15 cellular contexts compared by ENCODE assay signal in genomic region chr11:108754901-108755625, GRCh38.
DNase-seq lines count a peak whose midpoint lies in the region; ATAC-seq and TF ChIP-seq lines count a peak whose summit lies in the region.
"Had no signal": no experiment of that assay in that cellular context is flagged by ENCODE, and none has a peak within 500 bp of the region (broad histone marks: within the 10 kb centered on the region; RNA-seq: fewer than 3 reads in every experiment).

No MANE protein-coding gene starts in this region.

- no peak overlapping the region for H2BK120ac ChIP-seq in H9 (ENCODE audit: low read depth, low read length, poor library complexity, severe bottlenecking)

- H3K27ac Mint-ChIP-seq in activated naive CD4-positive, alpha-beta T cell treated with anti-CD3 and anti-CD28 coated beads for 36 hours = no peak overlapping the region
- 0 out of 7 replicates have a peak overlapping the region, but pooled peaks of 1 of the 3 experiments have one; percentile 22 for H3K27ac Mint-ChIP-seq in H9
- no peak overlapping the region for H3K27ac Mint-ChIP-seq in activated CD8-positive, alpha-beta T cell treated with anti-CD3 and anti-CD28 coated beads for 36 hours

- POLR2A ChIA-PET in A673 (lab: Charles Lee; ENCODE audit: low non-redundant PET) = no interaction called here
- POLR2A ChIA-PET in activated CD8-positive, alpha-beta T cell treated with anti-CD3 and anti-CD28 coated beads for 36 hours (lab: Charles Lee) = no interaction called here

- H3K79me1 ChIP-seq in H9 (ENCODE audit: insufficient read depth, low read depth, low read length, poor library complexity, severe bottlenecking) = no peaks in the 10 kb centered on the region

- no peak overlapping the region for H3K27ac ChIP-seq in A673 (ENCODE audit: low read depth, low read length, poor library complexity, severe bottlenecking)
- H3K27ac ChIP-seq in mesodermal cell (ENCODE audit: low read depth, low read length, severe bottlenecking) = peak overlapping the region; percentile 13
- H3K27ac ChIP-seq in H9 (ENCODE audit: insufficient read length, low read depth, low read length) = no peak overlapping the region
- H3K27ac ChIP-seq: spleen had no signal

- H2AK5ac ChIP-seq in H9 (ENCODE audit: insufficient read length, low read length) = no peak overlapping the region

- no peak overlapping the region for H2AFZ ChIP-seq in H9 (ENCODE audit: low read length)

- no peak for ATAC-seq in activated CD8-positive, alpha-beta T cell treated with anti-CD3 and anti-CD28 coated beads for 36 hours
- ATAC-seq: activated CD4-positive, CD25-positive, alpha-beta regulatory T cell treated with anti-CD3 and anti-CD28 coated beads, Interleukin-2, amount 50 U/mL, for 24 hours; HCT116 had no signal

- no peak overlapping the region for H3K18ac ChIP-seq in H9 (ENCODE audit: insufficient read length, low read depth, low read length)

- H3K4me3 Mint-ChIP-seq in activated naive CD4-positive, alpha-beta T cell treated with anti-CD3 and anti-CD28 coated beads for 36 hours = no peak overlapping the region
- H3K4me3 Mint-ChIP-seq in H9 = no peak overlapping the region
- H3K4me3 Mint-ChIP-seq in activated CD8-positive, alpha-beta T cell treated with anti-CD3 and anti-CD28 coated beads for 36 hours = no peak overlapping the region
- H3K4me3 Mint-ChIP-seq: activated T-cell treated with anti-CD3 and anti-CD28 coated beads, Interleukin-2, amount 50 U/mL, for 72 hours had no signal

- H3K27me3 ChIP-seq in A673 (replicated peaks; ENCODE audit: insufficient read depth, low read depth, low read length, poor library complexity) (no peaks in the 10 kb centered on the region), H9 (ENCODE audit: insufficient read depth, low read length) (no peaks in the 10 kb centered on the region)
- H3K27me3 ChIP-seq: spleen had no signal

- peaks cover 43% of the 10 kb centered on the region for H3K4me1 Mint-ChIP-seq in activated naive CD4-positive, alpha-beta T cell treated with anti-CD3 and anti-CD28 coated beads for 36 hours (ENCODE audit: low read depth)
- H3K4me1 Mint-ChIP-seq in H9 = peaks cover 27 to 28% of the 10 kb centered on the region in 2 experiments
- H3K4me1 Mint-ChIP-seq in activated CD8-positive, alpha-beta T cell treated with anti-CD3 and anti-CD28 coated beads for 36 hours (ENCODE audit: low read depth) = peaks cover 46% of the 10 kb centered on the region

- no peaks in the 10 kb centered on the region for H3K27me3 Mint-ChIP-seq in activated naive CD4-positive, alpha-beta T cell treated with anti-CD3 and anti-CD28 coated beads for 36 hours (ENCODE audit: low read depth)
- no peaks in the 10 kb centered on the region for H3K27me3 Mint-ChIP-seq in H9 (ENCODE audit: low read depth)
- H3K27me3 Mint-ChIP-seq in activated CD8-positive, alpha-beta T cell treated with anti-CD3 and anti-CD28 coated beads for 36 hours = no peaks in the 10 kb centered on the region

- WGBS in mesodermal cell (ENCODE audit: insufficient coverage in 2 of 2), 2 experiments = 86 to 100% methylated on average over 1 of the region's 2 CpGs
- no CpG with 5 or more reads among the region's 2 CpGs for WGBS in H9 (ENCODE audit: extremely low coverage, insufficient read length, low lambda C conversion rate)

- no peak overlapping the region for H3T11ph ChIP-seq in H9 (ENCODE audit: low read length)

- no peak overlapping the region for H3K56ac ChIP-seq in H9 (ENCODE audit: insufficient read length, low read depth, low read length)

- H3K9ac ChIP-seq in H9 (ENCODE audit: extremely low read depth, insufficient read length, low read length) = no peak overlapping the region

- no peak overlapping the region for H3K4ac ChIP-seq in H9 (ENCODE audit: low read depth, low read length)

- peaks cover 49% of the 10 kb centered on the region for H3K4me1 ChIP-seq in A673 (ENCODE audit: insufficient read depth, low read length, poor library complexity, severe bottlenecking)
- H3K4me1 ChIP-seq in mesodermal cell (ENCODE audit: control insufficient read depth, insufficient read depth, low read length, poor library complexity, severe bottlenecking) = no peaks in the 10 kb centered on the region
- H3K4me1 ChIP-seq in H9 (ENCODE audit: insufficient read depth, low read length) = no peaks in the 10 kb centered on the region

- H3K14ac ChIP-seq in H9 (ENCODE audit: insufficient read depth, low read length) = no peak overlapping the region

- CTCF ChIA-PET in A673 (lab: Charles Lee) = interaction anchor here (0.6 kb wide), 1 partner anchor 20 kb away, joined by 3 read pairs; no protein-coding TSS in a partner anchor
- CTCF ChIA-PET in activated naive CD4-positive, alpha-beta T cell treated with anti-CD3 and anti-CD28 coated beads for 36 hours (lab: Charles Lee) = interaction anchor here (0.5 kb wide), 1 partner anchor 86 kb away, joined by 4 read pairs; no protein-coding TSS in a partner anchor
- CTCF ChIA-PET in activated CD8-positive, alpha-beta T cell treated with anti-CD3 and anti-CD28 coated beads for 36 hours (lab: Charles Lee) = interaction anchor here (0.7 to 1.6 kb wide), 3 partner anchors 20 to 116 kb away, joined by 3 to 4 read pairs (median 4); no protein-coding TSS in a partner anchor

- H3K36me3 Mint-ChIP-seq in activated naive CD4-positive, alpha-beta T cell treated with anti-CD3 and anti-CD28 coated beads for 36 hours (ENCODE audit: low read depth) = no peaks in the 10 kb centered on the region
- H3K36me3 Mint-ChIP-seq in H9 (ENCODE audit: insufficient read depth in 1 of 3, low read depth in 3 of 3) = no peaks in the 10 kb centered on the region
- peaks cover 12% of the 10 kb centered on the region for H3K36me3 Mint-ChIP-seq in activated CD8-positive, alpha-beta T cell treated with anti-CD3 and anti-CD28 coated beads for 36 hours (ENCODE audit: low read depth)

- no TSS peak for BruUV-seq in A673 (replicated peaks; lab: Mats Ljungman, UMichigan)

- H3K79me2 ChIP-seq in H9 (ENCODE audit: insufficient read depth, low read length) = no peaks in the 10 kb centered on the region; the same call in 1 of the 2 replicates

- H3K9me3 ChIP-seq in A673 (ENCODE audit: low read depth, low read length, poor library complexity, severe bottlenecking) (no peaks in the 10 kb centered on the region), mesodermal cell (ENCODE audit: control insufficient read depth, low read length) (no peaks in the 10 kb centered on the region), H9 (ENCODE audit: control insufficient read depth, low read depth, low read length) (no peaks in the 10 kb centered on the region)
- H3K9me3 ChIP-seq: spleen had no signal

- H4K91ac ChIP-seq in H9 (ENCODE audit: insufficient read length, low read depth, low read length) = no peak overlapping the region

- H4K8ac ChIP-seq in H9 (replicated peaks; ENCODE audit: insufficient read length, low read depth, low read length) = no peak overlapping the region

- no peak for TF ChIP-seq CTCF in A673 (conservative IDR thresholded peaks at IDR 0.05; ENCODE audit: low read depth, low read length)
- no peak for TF ChIP-seq CTCF in LNCaP clone FGC (IDR thresholded peaks at IDR 0.05; ENCODE audit: control insufficient read depth, extremely low read depth, insufficient read depth)
- no peak for TF ChIP-seq CTCF in H9 (conservative IDR thresholded peaks at IDR 0.05)
- TF ChIP-seq CTCF in activated CD8-positive, alpha-beta T cell treated with anti-CD3 and anti-CD28 coated beads for 36 hours (IDR thresholded peaks at IDR 0.05) = no peak

- no peak overlapping the region for H2BK15ac ChIP-seq in H9 (ENCODE audit: low read depth, low read length)

- intact Hi-C loops in A673 (cut with micrococcal nuclease; ENCODE audit: unreplicated experiment) = no loop called here
- intact Hi-C loops in activated naive CD4-positive, alpha-beta T cell treated with anti-CD3 and anti-CD28 coated beads for 36 hours (cut with micrococcal nuclease) = no loop called here
- intact Hi-C loops in activated CD8-positive, alpha-beta T cell treated with anti-CD3 and anti-CD28 coated beads for 36 hours (cut with micrococcal nuclease) = no loop called here

- H2BK12ac ChIP-seq in H9 (ENCODE audit: insufficient read length, low read depth, low read length) = no peak overlapping the region

- no peak overlapping the region for H4K5ac ChIP-seq in H9 (ENCODE audit: insufficient read length, low read depth, low read length)

- no peak overlapping the region for H2BK20ac ChIP-seq in H9 (ENCODE audit: low read depth, low read length, poor library complexity, severe bottlenecking)

- no peaks in the 10 kb centered on the region for H3K9me3 Mint-ChIP-seq in activated naive CD4-positive, alpha-beta T cell treated with anti-CD3 and anti-CD28 coated beads for 36 hours
- no peaks in the 10 kb centered on the region for H3K9me3 Mint-ChIP-seq in H9
- no peaks in the 10 kb centered on the region for H3K9me3 Mint-ChIP-seq in activated CD8-positive, alpha-beta T cell treated with anti-CD3 and anti-CD28 coated beads for 36 hours
- H3K9me3 Mint-ChIP-seq: activated T-cell treated with anti-CD3 and anti-CD28 coated beads, Interleukin-2, amount 50 U/mL, for 72 hours had no signal

- H3K36me3 ChIP-seq in A673 (ENCODE audit: insufficient read depth, low read length, poor library complexity, severe bottlenecking) (no peaks in the 10 kb centered on the region), mesodermal cell (ENCODE audit: control insufficient read depth, insufficient read depth, low read length) (no peaks in the 10 kb centered on the region)
- H3K36me3 ChIP-seq: spleen had no signal

- no peak overlapping the region for H3K4me2 ChIP-seq in H9 (ENCODE audit: insufficient read depth, insufficient read length, low read length)

- H2BK5ac ChIP-seq in H9 (ENCODE audit: insufficient read length, low read length) = no peak overlapping the region

- H3K23me2 ChIP-seq in H9 (ENCODE audit: insufficient read length, low read depth, low read length, poor library complexity, severe bottlenecking) = no peaks in the 10 kb centered on the region

- no peak overlapping the region for H3K4me3 ChIP-seq in A673 (ENCODE audit: low read depth, low read length, poor library complexity, severe bottlenecking)
- no peak overlapping the region for H3K4me3 ChIP-seq in LNCaP clone FGC (ENCODE audit: low read depth, low read length)
- H3K4me3 ChIP-seq in mesodermal cell (ENCODE audit: extremely low read depth, insufficient read depth, low read length, poor library complexity, severe bottlenecking) = no peak overlapping the region
- H3K4me3 ChIP-seq: spleen had no signal

- DNase-seq in A673 (ENCODE audit: low spot score) = peak; percentile 19
- peak; percentile 40 for DNase-seq in LNCaP clone FGC (ENCODE audit: low read depth)
- peak; percentile 34 for DNase-seq in dermis blood vessel endothelial cell
- DNase-seq in DMS153 treated with DMSO at 0.1 percent for 48 hours (lab: John Stamatoyannopoulos, UW; ENCODE audit: unreplicated experiment) = no peak
- no peak for DNase-seq in activated naive CD4-positive, alpha-beta T cell treated with anti-CD3 and anti-CD28 coated beads for 36 hours
- DNase-seq in H9 = no peak
- no peak for DNase-seq in activated CD8-positive, alpha-beta T cell treated with anti-CD3 and anti-CD28 coated beads for 36 hours
- DNase-seq: activated T-cell treated with anti-CD3 and anti-CD28 coated beads, Interleukin-2, amount 50 U/mL, for 72 hours; DMS53; kidney glomerular epithelial cell; NCI-H1417 treated with DMSO at 0.1 percent for 48 hours; spleen had no signal

- no peak overlapping the region for H3K23ac ChIP-seq in H9 (ENCODE audit: insufficient read length, low read depth, low read length)

- H4K20me1 ChIP-seq in H9 (ENCODE audit: control insufficient read depth, insufficient read depth, insufficient read length) = no peaks in the 10 kb centered on the region

Comparison
In these comparisons a context has a peak if more than half of its experiments do, and no peak if none do; other contexts are left out.
1. DNase-seq: peak in A673 (single experiment), LNCaP clone FGC (single experiment) and dermis blood vessel endothelial cell (single experiment); none in DMS153 treated with DMSO at 0.1 percent for 48 hours (single experiment), activated naive CD4-positive, alpha-beta T cell treated with anti-CD3 and anti-CD28 coated beads for 36 hours (single experiment), H9 (single experiment) and activated CD8-positive, alpha-beta T cell treated with anti-CD3 and anti-CD28 coated beads for 36 hours (single experiment).